In genomic region chr2:156333274-156333950, GRCh38 we compare ENCODE assay signal across 8 cellular contexts. TPM values are rescaled to one million over a fixed set of nuclear protein-coding genes. Genes with fewer than 3 reads are reported as not detected.
DNase-seq lines count a peak whose midpoint lies in the region; ATAC-seq and TF ChIP-seq lines count a peak whose summit lies in the region.

No MANE protein-coding gene starts in this region.

- TF ChIP-seq CTCF in BE2C (IDR thresholded peaks at IDR 0.05; ENCODE audit: low read depth, low read length), result no peak
- no peak for TF ChIP-seq CTCF in endothelial cell (IDR thresholded peaks at IDR 0.05; ENCODE audit: unreplicated experiment)
- no peak for TF ChIP-seq CTCF in neural cell (IDR thresholded peaks at IDR 0.05; ENCODE audit: poor library complexity, severe bottlenecking)

- TF ChIP-seq RAD21 in neural cell (conservative IDR thresholded peaks at IDR 0.05), result no peak

- H3K4me1 Mint-ChIP-seq in endothelial cell (ENCODE audit: unreplicated experiment), result peaks cover 28% of the 10 kb centered on the region

- H3K9me2 ChIP-seq in neural cell (ENCODE audit: insufficient read depth, low read length), result no peaks in the 10 kb centered on the region

- H3K36me3 ChIP-seq in BE2C (no peaks in the 10 kb centered on the region), neural cell (ENCODE audit: insufficient read depth, low read length) (no peaks in the 10 kb centered on the region)

- H3K27ac ChIP-seq in neural cell (ENCODE audit: low read length), result no peak overlapping the region

- no peaks in the 10 kb centered on the region for H3K9me3 Mint-ChIP-seq in endothelial cell (ENCODE audit: unreplicated experiment)

- H2AFZ ChIP-seq in neural cell (ENCODE audit: low read depth, low read length), result no peak overlapping the region

- H3K27ac Mint-ChIP-seq in endothelial cell (ENCODE audit: unreplicated experiment), result peak overlapping the region; percentile 97

- H3K79me2 ChIP-seq in neural cell (replicated peaks; ENCODE audit: insufficient read depth, low read length), result no peaks in the 10 kb centered on the region

- DNase-seq in BE2C (no peak), SW480 (ENCODE audit: low spot score) (peak; percentile 36), endothelial cell (ENCODE audit: low spot score) (no peak), NCI-H1930 (lab: John Stamatoyannopoulos, UW) (no peak), DMS114 treated with DMSO at 0.1 percent for 48 hours (lab: John Stamatoyannopoulos, UW; ENCODE audit: unreplicated experiment) (no peak)

- H3K4me3 Mint-ChIP-seq in endothelial cell (ENCODE audit: unreplicated experiment), result peak overlapping the region; percentile 96

- H3K9ac ChIP-seq in neural cell (ENCODE audit: low read length), result peak overlapping the region; percentile 51

- TF ChIP-seq EP300 in neural cell (conservative IDR thresholded peaks at IDR 0.05; ENCODE audit: poor library complexity, severe bottlenecking), result no peak

- ATAC-seq in GM18868 (IDR thresholded peaks at IDR 0.05; ENCODE audit: unreplicated experiment) (peak; percentile 19), HG03095 (IDR thresholded peaks at IDR 0.05; ENCODE audit: unreplicated experiment) (peak; percentile 18)

- H3K4me2 ChIP-seq in neural cell (ENCODE audit: low read length), result peak overlapping the region; percentile 99

- peaks cover 5% of the 10 kb centered on the region for H3F3A ChIP-seq in neural cell (ENCODE audit: insufficient read depth, low read length, poor library complexity, severe bottlenecking)

- H3K27me3 ChIP-seq in BE2C (no peaks in the 10 kb centered on the region), neural cell (ENCODE audit: insufficient read depth, low read depth, low read length) (peaks cover 75% of the 10 kb centered on the region)

- H3K36me3 Mint-ChIP-seq in endothelial cell (ENCODE audit: low read depth, unreplicated experiment), result peaks cover 14% of the 10 kb centered on the region

- no peaks in the 10 kb centered on the region for H4K20me1 ChIP-seq in neural cell (ENCODE audit: insufficient read depth)

- H3K4me1 ChIP-seq in BE2C, result no peaks in the 10 kb centered on the region

- H3K27me3 Mint-ChIP-seq in endothelial cell (ENCODE audit: unreplicated experiment), result peaks cover 32% of the 10 kb centered on the region

- H3K9me3 ChIP-seq in BE2C, result no peaks in the 10 kb centered on the region
- peaks cover 5% of the 10 kb centered on the region for H3K9me3 ChIP-seq in neural cell (ENCODE audit: low read length)

- H3K4me3 ChIP-seq in BE2C (ENCODE audit: low read depth, low read length) (peak overlapping the region; percentile 66), neural cell (ENCODE audit: low read length) (peak overlapping the region; percentile 80)

TF ChIP-seq in neural cell, 6 proteins besides CTCF, POLR2A, EP300 and RAD21:
- no peak for TF ChIP-seq EZH2 (IDR thresholded peaks at IDR 0.05; ENCODE audit: borderline replicate concordance, insufficient read depth, low read length, poor library complexity, severe bottlenecking)
- no peak for TF ChIP-seq TAF1 (IDR thresholded peaks at IDR 0.05; ENCODE audit: low read depth)
- TF ChIP-seq SMC3 (conservative IDR thresholded peaks at IDR 0.05; ENCODE audit: poor library complexity), result no peak
- no peak for TF ChIP-seq MXI1 (conservative IDR thresholded peaks at IDR 0.05; ENCODE audit: poor library complexity, severe bottlenecking)
- no peak for TF ChIP-seq REST (IDR thresholded peaks at IDR 0.05; ENCODE audit: borderline replicate concordance)
- TF ChIP-seq POLR2AphosphoS5 (IDR thresholded peaks at IDR 0.05), result no peak

RNA-seq across cellular contexts. Expression of gene NR4A2, which starts 0.9 kb away (rescaled TPM):
- polyA plus RNA-seq in BE2C (2012; ENCODE audit: insufficient read depth, insufficient read length, low read depth), result not detected
- total RNA-seq in endothelial cell (ENCODE audit: unreplicated experiment), result 3.9 TPM
- 0.48 and 1.2 TPM in 2 replicates for polyA plus RNA-seq in neural cell
- polyA minus RNA-seq in neural cell, result 0.23 TPM in 1 of 2 replicates, not detected in the other
